9 cellular contexts compared by ENCODE assay signal in genomic region chrX:41561045-41561444, GRCh38.
A peak's percentile ranks its signal among the peaks of the same experiment; 100 is the strongest.
DNase-seq lines count a peak whose midpoint lies in the region; ATAC-seq and TF ChIP-seq lines count a peak whose summit lies in the region.
"Had no signal": no experiment of that assay in that cellular context is flagged by ENCODE, and none has a peak within 500 bp of the region (broad histone marks: within the 10 kb centered on the region; RNA-seq: fewer than 3 reads in every experiment).

No MANE protein-coding gene starts in this region.

- ATAC-seq in GM21526 (IDR thresholded peaks at IDR 0.05; ENCODE audit: low FRiP score, unreplicated experiment) (peak; percentile 87), thoracic aorta (ENCODE audit: insufficient number of reproducible peaks, low FRiP score, low read depth) (no peak), GM19324 (IDR thresholded peaks at IDR 0.05; ENCODE audit: low FRiP score, unreplicated experiment) (no peak)

- peaks cover 13% of the 10 kb centered on the region for H3K36me3 Mint-ChIP-seq in activated T-helper 1 cell treated with anti-CD3 and anti-CD28 coated beads, Interleukin-12 subunit alpha, Interleukin-12 subunit beta, Interleukin-2, Interleukin-4 antibody, amounts not matched to agents 30 ng/mL and 10 ng/mL and 1 ng/mL, durations not matched to agents 14 hours and 24 hours and 36 hours (ENCODE audit: low read depth)

- no peak overlapping the region for H3K4me3 ChIP-seq in right atrium auricular region
- no peak overlapping the region for H3K4me3 ChIP-seq in thoracic aorta

- no peaks in the 10 kb centered on the region for H3K36me3 ChIP-seq in KOPT-K1 (ENCODE audit: insufficient read depth, low read length)
- no peaks in the 10 kb centered on the region for H3K36me3 ChIP-seq in right atrium auricular region
- H3K36me3 ChIP-seq in thoracic aorta, result no peaks in the 10 kb centered on the region

- no peaks in the 10 kb centered on the region for H3K9me3 ChIP-seq in KOPT-K1 (ENCODE audit: insufficient read depth, low read length, poor library complexity, severe bottlenecking)
- H3K9me3 ChIP-seq in right atrium auricular region, result no peaks in the 10 kb centered on the region
- no peaks in the 10 kb centered on the region for H3K9me3 ChIP-seq in thoracic aorta

- H3K27me3 ChIP-seq in right atrium auricular region, result no peaks in the 10 kb centered on the region
- H3K27me3 ChIP-seq in thoracic aorta (replicated peaks; ENCODE audit: insufficient read depth), result no peaks in the 10 kb centered on the region

- TF ChIP-seq CTCF in GM10248 (IDR thresholded peaks at IDR 0.05; ENCODE audit: control extremely low read depth, extremely low read depth, low read depth, missing control alignments) (no peak), right atrium auricular region (IDR thresholded peaks at IDR 0.05) (no peak), thoracic aorta (IDR thresholded peaks at IDR 0.05) (no peak)

- no peaks in the 10 kb centered on the region for H3K27me3 Mint-ChIP-seq in activated T-helper 1 cell treated with anti-CD3 and anti-CD28 coated beads, Interleukin-12 subunit alpha, Interleukin-12 subunit beta, Interleukin-2, Interleukin-4 antibody, amounts not matched to agents 30 ng/mL and 10 ng/mL and 1 ng/mL, durations not matched to agents 14 hours and 24 hours and 36 hours (ENCODE audit: insufficient read depth)

- H3K4me1 Mint-ChIP-seq in activated T-helper 1 cell treated with anti-CD3 and anti-CD28 coated beads, Interleukin-12 subunit alpha, Interleukin-12 subunit beta, Interleukin-2, Interleukin-4 antibody, amounts not matched to agents 30 ng/mL and 10 ng/mL and 1 ng/mL, durations not matched to agents 14 hours and 24 hours and 36 hours (ENCODE audit: low read depth), result peaks cover 57% of the 10 kb centered on the region

- peak overlapping the region; percentile 56 for H3K4me3 Mint-ChIP-seq in activated T-helper 1 cell treated with anti-CD3 and anti-CD28 coated beads, Interleukin-12 subunit alpha, Interleukin-12 subunit beta, Interleukin-2, Interleukin-4 antibody, amounts not matched to agents 30 ng/mL and 10 ng/mL and 1 ng/mL, durations not matched to agents 14 hours and 24 hours and 36 hours

- H3K27ac Mint-ChIP-seq in activated T-helper 1 cell treated with anti-CD3 and anti-CD28 coated beads, Interleukin-12 subunit alpha, Interleukin-12 subunit beta, Interleukin-2, Interleukin-4 antibody, amounts not matched to agents 30 ng/mL and 10 ng/mL and 1 ng/mL, durations not matched to agents 14 hours and 24 hours and 36 hours, result peak overlapping the region; percentile 80

- H3K27ac ChIP-seq in KOPT-K1 (ENCODE audit: low read depth, low read length, poor library complexity, severe bottlenecking) (peak overlapping the region; percentile 80), right atrium auricular region (peak overlapping the region; percentile 19 to 37), thoracic aorta (peak overlapping the region; percentile 38 to 60)
- H3K27ac ChIP-seq: VCaP had no signal

- H3K9me3 Mint-ChIP-seq in activated T-helper 1 cell treated with anti-CD3 and anti-CD28 coated beads, Interleukin-12 subunit alpha, Interleukin-12 subunit beta, Interleukin-2, Interleukin-4 antibody, amounts not matched to agents 30 ng/mL and 10 ng/mL and 1 ng/mL, durations not matched to agents 14 hours and 24 hours and 36 hours, result no peaks in the 10 kb centered on the region

- H3K4me1 ChIP-seq in right atrium auricular region (peaks cover 0 to 6% of the 10 kb centered on the region in 2 donors), thoracic aorta (ENCODE audit: control insufficient read depth in 1 of 2, low read depth in 2 of 2) (peaks cover 7 to 31% of the 10 kb centered on the region in 2 donors)

- intact Hi-C loops in activated T-helper 1 cell treated with anti-CD3 and anti-CD28 coated beads, Interleukin-12 subunit alpha, Interleukin-12 subunit beta, Interleukin-2, Interleukin-4 antibody, amounts not matched to agents 30 ng/mL and 10 ng/mL and 1 ng/mL, durations not matched to agents 14 hours and 24 hours and 36 hours (cut with micrococcal nuclease), result loop anchor here (1.0 to 2.0 kb wide), 4 partner anchors 43 to 230 kb away; no protein-coding TSS in a partner anchor

- POLR2A ChIA-PET in GM10248 (lab: Yijun Ruan, JAX), result interaction anchor here (0.5 kb wide), 1 partner anchor 205 kb away, joined by 5 read pairs; no protein-coding TSS in a partner anchor

- DNase-seq in GM10248 (ENCODE audit: extremely low spot score) (peak; percentile 32), right atrium auricular region (ENCODE audit: low spot score) (no peak), thoracic aorta (ENCODE audit: low spot score) (no peak), DMS79 (lab: John Stamatoyannopoulos, UW) (no peak)
- DNase-seq in activated T-helper 1 cell treated with anti-CD3 and anti-CD28 coated beads, Interleukin-12 subunit alpha, Interleukin-12 subunit beta, Interleukin-2, Interleukin-4 antibody, amounts not matched to agents 30 ng/mL and 10 ng/mL and 1 ng/mL, durations not matched to agents 14 hours and 24 hours and 36 hours (ENCODE audit: low spot score), result peak; percentile 25

- CTCF ChIA-PET in GM10248 (lab: Yijun Ruan, JAX), result interaction anchor here (1.9 kb wide), 1 partner anchor 198 kb away, joined by 8 read pairs; no protein-coding TSS in a partner anchor

Comparison
In these comparisons a context has a peak if more than half of its experiments do, and no peak if none do; other contexts are left out.
1. DNase-seq: peak in GM10248 (single experiment) and activated T-helper 1 cell treated with anti-CD3 and anti-CD28 coated beads, Interleukin-12 subunit alpha, Interleukin-12 subunit beta, Interleukin-2, Interleukin-4 antibody, amounts not matched to agents 30 ng/mL and 10 ng/mL and 1 ng/mL, durations not matched to agents 14 hours and 24 hours and 36 hours (single experiment); none in right atrium auricular region (single experiment), thoracic aorta (single experiment) and DMS79 (single experiment).
2. H3K27ac ChIP-seq: peak in every context shown above with its lines; median percentile 80 in KOPT-K1; 49 in thoracic aorta; 28 in right atrium auricular region.